In the genomic region with DNA sequence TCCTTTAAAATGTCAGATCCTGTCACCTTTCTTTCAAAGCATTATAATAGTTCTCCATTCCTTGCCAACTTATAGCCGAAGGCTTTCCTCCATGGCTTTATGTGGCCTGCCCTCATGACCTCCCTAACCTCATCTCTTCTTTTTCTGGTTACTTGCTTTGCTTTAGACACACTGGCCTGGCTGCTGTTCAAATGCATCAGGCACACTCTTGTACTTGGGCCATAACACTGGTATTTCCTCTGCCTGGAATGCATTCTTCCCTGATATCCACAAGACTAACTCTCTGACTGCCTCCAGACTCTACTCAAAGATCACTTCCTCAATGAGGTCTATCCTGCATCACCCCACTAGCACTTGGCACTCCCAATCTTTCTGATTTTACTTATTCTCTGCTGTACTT, we compare ENCODE assay signal across 19 cellular contexts.
DNase-seq lines count a peak whose midpoint lies in the region; ATAC-seq, FAIRE-seq and TF ChIP-seq lines count a peak whose summit lies in the region.
"Had no signal": no experiment of that assay in that cellular context is flagged by ENCODE, and none has a peak within 500 bp of the region (broad histone marks: within the 10 kb centered on the region; RNA-seq: fewer than 3 reads in every experiment).

No MANE protein-coding gene starts in this region.

- H3K79me2 ChIP-seq in ACC112 (ENCODE audit: control insufficient read depth, insufficient read depth, low read length, unreplicated experiment) (no peaks in the 10 kb centered on the region), astrocyte (ENCODE audit: insufficient read depth, low read length) (no peaks in the 10 kb centered on the region)

- no peaks in the 10 kb centered on the region for H4K20me1 ChIP-seq in astrocyte (ENCODE audit: insufficient read depth, low read length)

- H3K27me3 Mint-ChIP-seq in astrocyte (ENCODE audit: low read depth, unreplicated experiment) = no peaks in the 10 kb centered on the region
- H3K27me3 Mint-ChIP-seq: memory B cell had no signal

- H3K36me3 ChIP-seq in ACC112 (ENCODE audit: insufficient read depth, low read length) = no peaks in the 10 kb centered on the region
- H3K36me3 ChIP-seq in astrocyte (ENCODE audit: insufficient read depth, low read length) = no peaks in the 10 kb centered on the region
- H3K36me3 ChIP-seq: SJSA1 had no signal

- no peaks in the 10 kb centered on the region for H3K36me3 Mint-ChIP-seq in astrocyte (ENCODE audit: low read depth, unreplicated experiment)
- H3K36me3 Mint-ChIP-seq: memory B cell had no signal

- no peaks in the 10 kb centered on the region for H3K9me3 ChIP-seq in astrocyte (ENCODE audit: insufficient read depth, low read depth, low read length)
- H3K9me3 ChIP-seq: SJSA1 had no signal

- peaks cover 27% of the 10 kb centered on the region for H3K4me1 Mint-ChIP-seq in astrocyte (ENCODE audit: low read depth, unreplicated experiment)
- H3K4me1 Mint-ChIP-seq: H9, memory B cell had no signal

- H3K27me3 ChIP-seq in ACC112 (ENCODE audit: insufficient read depth, low read length) (no peaks in the 10 kb centered on the region), astrocyte (ENCODE audit: insufficient read depth, low read length) (no peaks in the 10 kb centered on the region)
- H3K27me3 ChIP-seq: SJSA1 had no signal

- peaks cover 2% of the 10 kb centered on the region for H3K9me3 Mint-ChIP-seq in astrocyte (ENCODE audit: unreplicated experiment)
- H3K9me3 Mint-ChIP-seq: H9 had no signal

- ATAC-seq in HG02852 (IDR thresholded peaks at IDR 0.05; ENCODE audit: unreplicated experiment) = no peak

- FAIRE-seq in astrocyte (lab: Jason Lieb, UNC) = peak; percentile 97
- FAIRE-seq: A204.1, D721Med had no signal

- no peak overlapping the region for H3K4me3 Mint-ChIP-seq in astrocyte (ENCODE audit: unreplicated experiment)
- H3K4me3 Mint-ChIP-seq: H9, memory B cell had no signal

- H3K27ac ChIP-seq in ACC112 (ENCODE audit: low read depth, low read length) (peak overlapping the region; percentile 54), astrocyte (ENCODE audit: low read depth, low read length) (peak overlapping the region; percentile 50)
- H3K27ac ChIP-seq: HL-60, SJSA1, skin epidermis, VCaP had no signal

- H3K4me2 ChIP-seq in astrocyte (ENCODE audit: low read length) = peak overlapping the region; percentile 0

- DNase-seq in HS-5 (ENCODE audit: low read depth) (peak; percentile 83), astrocyte (ENCODE audit: low read depth) (peak; percentile 97), fibroblast of villous mesenchyme (ENCODE audit: low read depth) (peak; percentile 64), superior temporal gyrus (ENCODE audit: extremely low spot score) (no peak), GOT3 (lab: John Stamatoyannopoulos, UW) (no peak)
- DNase-seq in stimulated activated CD4-positive, alpha-beta T cell treated with anti-CD3 and anti-CD28 coated beads, Interleukin-1b, Interleukin-23, amount 100 ng/mL, for 48 hours = no peak
- DNase-seq: activated naive CD4-positive, alpha-beta T cell treated with Interleukin-2 at 50 U/mL for 16 hours; central memory CD4-positive, alpha-beta T cell; H9; NK-92 treated with Interleukin-12 subunit alpha and Interleukin-12 subunit beta, amount 100 ng/mL, for 24 hours had no signal

- TF ChIP-seq CTCF in astrocyte (IDR thresholded peaks at IDR 0.05; ENCODE audit: insufficient read depth, low read depth, low read length) = no peak
- TF ChIP-seq CTCF in fibroblast of villous mesenchyme (IDR thresholded peaks at IDR 0.05; ENCODE audit: insufficient read depth, low read depth, low read length) = no peak

- H3K27ac Mint-ChIP-seq in astrocyte (ENCODE audit: unreplicated experiment) = peak overlapping the region; percentile 23
- H3K27ac Mint-ChIP-seq: H9, memory B cell had no signal

- H3K4me1 ChIP-seq in ACC112 (ENCODE audit: control insufficient read depth, insufficient read depth, low read length, unreplicated experiment) (peaks cover 32% of the 10 kb centered on the region), astrocyte (ENCODE audit: insufficient read depth, low read length) (peaks cover 30% of the 10 kb centered on the region)

- H3K9ac ChIP-seq in astrocyte (ENCODE audit: low read length) = no peak overlapping the region

- H3K4me3 ChIP-seq in ACC112 (ENCODE audit: low read depth, low read length) = no peak overlapping the region
- no peak overlapping the region for H3K4me3 ChIP-seq in astrocyte (ENCODE audit: insufficient read depth, low read depth, low read length)
- no peak overlapping the region for H3K4me3 ChIP-seq in fibroblast of villous mesenchyme (ENCODE audit: low read depth, low read length)
- H3K4me3 ChIP-seq: SJSA1, skin epidermis had no signal

- H2AFZ ChIP-seq in ACC112 (ENCODE audit: low read length, unreplicated experiment) = no peak overlapping the region
- H2AFZ ChIP-seq in astrocyte (ENCODE audit: low read depth, low read length) = no peak overlapping the region

Comparison
In these comparisons a context has a peak if more than half of its experiments do, and no peak if none do; other contexts are left out.
1. DNase-seq: peak in HS-5 (single experiment), astrocyte (single experiment) and fibroblast of villous mesenchyme (single experiment); none in stimulated activated CD4-positive, alpha-beta T cell treated with anti-CD3 and anti-CD28 coated beads, Interleukin-1b, Interleukin-23, amount 100 ng/mL, for 48 hours (single experiment), superior temporal gyrus (single experiment) and GOT3 (single experiment).